Comparison of ENCODE assay signal across 8 cellular contexts in the genomic region with DNA sequence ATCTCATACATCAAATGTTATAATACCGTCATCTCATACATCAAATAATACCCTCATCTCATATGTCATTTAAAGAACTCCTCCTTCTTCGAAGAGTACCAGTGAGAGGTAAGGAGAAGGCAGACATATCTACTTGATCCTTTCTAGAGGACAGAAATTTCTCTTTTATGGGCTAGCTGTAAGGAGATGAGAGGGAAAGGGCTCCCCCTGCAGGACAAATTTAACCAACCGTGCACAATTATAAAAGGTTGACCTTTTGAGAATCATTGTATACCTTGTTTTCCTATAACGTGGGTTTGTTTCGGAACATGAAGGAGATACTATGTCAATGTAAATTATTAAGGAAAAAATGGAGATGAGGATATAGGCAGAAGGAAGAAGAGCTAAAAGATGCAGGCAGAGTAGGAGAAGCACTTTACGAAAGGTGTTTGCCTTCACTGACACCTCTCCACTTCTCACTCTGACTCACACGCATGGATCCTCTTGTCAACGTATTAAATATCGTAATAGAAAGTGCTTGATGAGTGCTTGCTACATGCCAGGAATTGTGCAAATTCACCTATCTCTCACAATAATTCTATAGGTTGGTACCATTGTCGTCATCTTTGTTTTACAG.
A peak's percentile ranks its signal among the peaks of the same experiment; 100 is the strongest.
DNase-seq lines count a peak whose midpoint lies in the region; ATAC-seq and TF ChIP-seq lines count a peak whose summit lies in the region.

No MANE protein-coding gene starts in this region.

- TF ChIP-seq CTCF in CD14-positive monocyte (IDR thresholded peaks at IDR 0.05) (peak; percentile 77), OCI-LY7 (conservative IDR thresholded peaks at IDR 0.05; ENCODE audit: low read length) (peak; percentile 96), epithelial cell of esophagus (IDR thresholded peaks at IDR 0.05; ENCODE audit: insufficient read depth, low read depth, low read length, missing control alignments) (no peak), gastrocnemius medialis (IDR thresholded peaks at IDR 0.05 in 4 of 5, conservative IDR thresholded peaks at IDR 0.05 in 1 of 5) (no peak)

- H3K27ac Mint-ChIP-seq in CD14-positive monocyte = no peak overlapping the region

- in situ Hi-C loops in gastrocnemius medialis (cut with MboI; ENCODE audit: low sequenced_read_pairs in 4 of 4) = no loop called here

- no peak for TF ChIP-seq POLR2A in gastrocnemius medialis (IDR thresholded peaks at IDR 0.05)

- H3K4me1 ChIP-seq in OCI-LY7 (ENCODE audit: insufficient read depth, low read length, poor library complexity, severe bottlenecking) (peaks cover 14% of the 10 kb centered on the region), gastrocnemius medialis (no peaks in the 10 kb centered on the region)

- H3K27me3 Mint-ChIP-seq in CD14-positive monocyte (ENCODE audit: low read depth in 3 of 3) = peaks cover 0 to 4% (median 3%) of the 10 kb centered on the region in 3 donors

- no peaks in the 10 kb centered on the region for H3K79me2 ChIP-seq in OCI-LY7 (ENCODE audit: insufficient read depth, low read depth, low read length)

- POLR2A ChIA-PET in OCI-LY7 (lab: Charles Lee) = no interaction called here

- no peaks in the 10 kb centered on the region for H3K9me2 ChIP-seq in OCI-LY7 (ENCODE audit: insufficient read depth, low read length)

- H3K36me3 ChIP-seq in OCI-LY7 (ENCODE audit: insufficient read depth, low read length) (no peaks in the 10 kb centered on the region), gastrocnemius medialis (no peaks in the 10 kb centered on the region)

- H3K36me3 Mint-ChIP-seq in CD14-positive monocyte = no peaks in the 10 kb centered on the region

- no peaks in the 10 kb centered on the region for H3K27me3 ChIP-seq in gastrocnemius medialis

- CTCF ChIA-PET in OCI-LY7 (lab: Charles Lee; ENCODE audit: unreplicated experiment) = interaction anchor here (0.8 to 1.0 kb wide), 2 partner anchors 16 to 482 kb away, joined by 3 read pairs; no protein-coding TSS in a partner anchor

- H3K9me3 ChIP-seq in OCI-LY7 (ENCODE audit: low read length) (no peaks in the 10 kb centered on the region), gastrocnemius medialis (no peaks in the 10 kb centered on the region)

- DNase-seq in CD14-positive monocyte (ENCODE audit: low spot score) (no peak), GM19240 (ENCODE audit: insufficient read length, low spot score) (peak; percentile 4), OCI-LY7 (ENCODE audit: low spot score) (peak; percentile 72), epithelial cell of esophagus (ENCODE audit: low read depth) (peak; percentile 46), retina (peak; percentile 61), gastrocnemius medialis (no peak)

- peak overlapping the region; percentile 25; the same call in 1 of the 2 replicates for H2AFZ ChIP-seq in OCI-LY7 (ENCODE audit: low read length)

- H3K27ac ChIP-seq in OCI-LY7 (ENCODE audit: low read depth, low read length, poor library complexity, severe bottlenecking) (no peak overlapping the region), gastrocnemius medialis (no peak overlapping the region)

- H3K4me2 ChIP-seq in OCI-LY7 (ENCODE audit: low read length) = no peak overlapping the region

- no peaks in the 10 kb centered on the region for H4K20me1 ChIP-seq in OCI-LY7 (ENCODE audit: insufficient read depth, low read length)

- no peak overlapping the region for H3K4me3 ChIP-seq in OCI-LY7 (ENCODE audit: low read depth, low read length, poor library complexity, severe bottlenecking)
- H3K4me3 ChIP-seq in epithelial cell of esophagus (ENCODE audit: low read length) = no peak overlapping the region
- no peak overlapping the region for H3K4me3 ChIP-seq in gastrocnemius medialis

- H3K9me3 Mint-ChIP-seq in CD14-positive monocyte = peaks cover 0 to 3% (median 0%) of the 10 kb centered on the region in 7 donors

- no peaks in the 10 kb centered on the region for H3K4me1 Mint-ChIP-seq in CD14-positive monocyte

- no peak for ATAC-seq in gastrocnemius medialis
- no peak for ATAC-seq in GM21447 (IDR thresholded peaks at IDR 0.05; ENCODE audit: unreplicated experiment)
- no peak for ATAC-seq in HG02678 (IDR thresholded peaks at IDR 0.05; ENCODE audit: unreplicated experiment)

- BruUV-seq in OCI-LY7 (replicated peaks; lab: Mats Ljungman, UMichigan) = no TSS peak

- intact Hi-C loops in CD14-positive monocyte (cut with micrococcal nuclease) = loop anchor here (2.0 to 10.0 kb wide), 4 partner anchors 997 to 1359 kb away; no protein-coding TSS in a partner anchor
- intact Hi-C loops in OCI-LY7 (cut with micrococcal nuclease; ENCODE audit: unreplicated experiment) = loop anchor here (2.0 to 10.0 kb wide), 3 partner anchors 63 to 239 kb away; no protein-coding TSS in a partner anchor
- intact Hi-C loops in gastrocnemius medialis (cut with DNase I; ENCODE audit: low total_unique reads) = no loop called here

- H3K4me3 Mint-ChIP-seq in CD14-positive monocyte = no peak overlapping the region

Comparison
In these comparisons a context has a peak if more than half of its experiments do, and no peak if none do; other contexts are left out.
1. DNase-seq: peak in GM19240 (single experiment), OCI-LY7 (single experiment), epithelial cell of esophagus (single experiment) and retina (single experiment); none in CD14-positive monocyte (single experiment) and gastrocnemius medialis (0 of 2).
2. CTCF ChIP-seq: peak in CD14-positive monocyte (single experiment) and OCI-LY7 (single experiment); none in epithelial cell of esophagus (single experiment) and gastrocnemius medialis (0 of 5).